ENCODE assay signal across 9 cellular contexts in the genomic region with DNA sequence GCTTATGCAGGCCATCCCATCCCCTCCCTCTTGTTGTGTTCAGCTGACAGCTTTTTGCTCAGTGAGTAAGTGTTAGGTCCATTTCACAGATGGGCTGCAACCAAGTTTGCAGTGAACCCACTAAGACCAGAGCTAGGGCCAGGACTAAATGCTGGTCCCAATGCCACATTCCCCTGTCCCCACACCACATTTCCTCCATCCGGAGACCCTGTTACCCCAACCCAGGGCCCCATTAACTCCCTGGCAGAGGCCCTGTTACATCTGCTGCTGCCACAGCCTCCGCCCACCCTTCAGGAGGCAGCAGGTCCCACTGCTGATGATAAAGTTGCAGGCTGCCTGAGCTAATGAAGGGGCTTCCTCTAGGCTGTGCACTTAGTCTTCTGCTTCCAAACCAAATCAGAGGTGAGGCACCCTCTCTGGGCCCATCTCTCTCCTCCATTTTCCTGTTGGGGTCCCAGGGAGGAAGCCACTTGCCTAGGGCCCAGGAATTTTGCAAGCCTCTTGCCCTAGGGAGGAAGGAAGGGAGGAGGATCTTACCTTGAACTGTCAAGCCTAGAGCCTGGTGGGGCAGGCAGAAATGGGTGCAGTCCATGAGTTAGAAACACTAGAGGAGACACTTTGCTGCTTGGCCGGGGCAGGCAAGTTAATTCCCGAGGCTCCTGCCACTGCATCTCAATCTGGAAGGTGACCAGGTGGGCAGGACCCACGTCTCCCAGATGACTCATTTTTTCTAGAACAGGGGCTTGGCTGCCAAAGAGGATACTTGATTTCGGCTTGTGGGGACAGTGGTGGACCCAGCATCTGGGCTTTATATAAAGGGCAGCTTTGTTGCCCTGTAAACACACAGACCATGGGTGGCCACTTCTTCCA. TPM values are rescaled to one million over a fixed set of nuclear protein-coding genes. Genes with fewer than 3 reads are reported as not detected.
DNase-seq lines count a peak whose midpoint lies in the region; ATAC-seq and TF ChIP-seq lines count a peak whose summit lies in the region.
"Had no signal": no experiment of that assay in that cellular context is flagged by ENCODE, and none has a peak within 500 bp of the region (broad histone marks: within the 10 kb centered on the region; RNA-seq: fewer than 3 reads in every experiment).

No MANE protein-coding gene starts in this region.

- ATAC-seq in activated CD8-positive, alpha-beta T cell treated with anti-CD3 and anti-CD28 coated beads, Interleukin-2, amount 10 ng/mL, durations not matched to agents 7 days and 5 days = no peak
- no peak for ATAC-seq in heart right ventricle

- no peaks in the 10 kb centered on the region for H3K27me3 ChIP-seq in heart right ventricle

- intact Hi-C loops in heart right ventricle (cut with DNase I) = loop anchor here in 6 of 10 donors (5.0 to 10.0 kb wide), 4 partner anchors 108 to 291 kb away; partner anchors contain the start of genes FXYD7 (in 3 of the 6), FXYD1 (in 2 of the 6) and LGI4 (in 2 of the 6)

- no peak for DNase-seq in T-helper 1 cell
- DNase-seq in activated CD8-positive, alpha-beta T cell treated with anti-CD3 and anti-CD28 coated beads, Interleukin-2, amount 10 ng/mL, durations not matched to agents 7 days and 5 days = no peak
- DNase-seq in heart right ventricle = no peak
- DNase-seq in substantia nigra (lab: John Stamatoyannopoulos, UW) = no peak
- DNase-seq in medulla oblongata (ENCODE audit: extremely low spot score) = no peak
- DNase-seq in stimulated activated CD4-positive, alpha-beta T cell treated with anti-CD3 and anti-CD28 coated beads, Interleukin-4, amount 100 ng/mL, for 4 hours = no peak
- DNase-seq in NCI-H2107 treated with DMSO at 0.1 percent for 48 hours (lab: John Stamatoyannopoulos, UW; ENCODE audit: unreplicated experiment) = no peak

- H3K36me3 ChIP-seq in heart right ventricle = peaks cover 0 to 6% (median 2%) of the 10 kb centered on the region in 9 donors

- H3K9me3 ChIP-seq in heart right ventricle = no peaks in the 10 kb centered on the region
- H3K9me3 ChIP-seq: neutrophil had no signal

- peak overlapping the region; percentile 31 for H3K27ac Mint-ChIP-seq in T-helper 1 cell treated with Interleukin-12 subunit alpha and Interleukin-12 subunit beta and Interleukin-4 antibody, amounts not matched to agents 30 μg/mL and 1 μg/mL, for 36 hours
- peak overlapping the region; percentile 65 for H3K27ac Mint-ChIP-seq in activated CD8-positive, alpha-beta T cell treated with anti-CD3 and anti-CD28 coated beads, Interleukin-2, amount 10 ng/mL, durations not matched to agents 7 days and 5 days

- POLR2A ChIA-PET in activated CD8-positive, alpha-beta T cell treated with anti-CD3 and anti-CD28 coated beads, Interleukin-2, amount 10 ng/mL, durations not matched to agents 7 days and 5 days (lab: Charles Lee) = interaction anchor here (0.9 to 1.3 kb wide), 3 partner anchors 9 to 111 kb away, joined by 3 to 4 read pairs (median 4); no protein-coding TSS in a partner anchor

- no peaks in the 10 kb centered on the region for H3K27me3 Mint-ChIP-seq in T-helper 1 cell treated with Interleukin-12 subunit alpha and Interleukin-12 subunit beta and Interleukin-4 antibody, amounts not matched to agents 30 μg/mL and 1 μg/mL, for 36 hours (ENCODE audit: low read depth)
- H3K27me3 Mint-ChIP-seq in activated CD8-positive, alpha-beta T cell treated with anti-CD3 and anti-CD28 coated beads, Interleukin-2, amount 10 ng/mL, durations not matched to agents 7 days and 5 days (ENCODE audit: low read depth) = no peaks in the 10 kb centered on the region

- peaks cover 1% of the 10 kb centered on the region for H3K36me3 Mint-ChIP-seq in T-helper 1 cell treated with Interleukin-12 subunit alpha and Interleukin-12 subunit beta and Interleukin-4 antibody, amounts not matched to agents 30 μg/mL and 1 μg/mL, for 36 hours (ENCODE audit: low read depth)
- peaks cover 26% of the 10 kb centered on the region for H3K36me3 Mint-ChIP-seq in activated CD8-positive, alpha-beta T cell treated with anti-CD3 and anti-CD28 coated beads, Interleukin-2, amount 10 ng/mL, durations not matched to agents 7 days and 5 days (ENCODE audit: low read depth)

- peaks cover 13 to 57% (median 42%) of the 10 kb centered on the region in 9 donors for H3K4me1 ChIP-seq in heart right ventricle

- H3K9me3 Mint-ChIP-seq in T-helper 1 cell treated with Interleukin-12 subunit alpha and Interleukin-12 subunit beta and Interleukin-4 antibody, amounts not matched to agents 30 μg/mL and 1 μg/mL, for 36 hours = no peaks in the 10 kb centered on the region
- H3K9me3 Mint-ChIP-seq in activated CD8-positive, alpha-beta T cell treated with anti-CD3 and anti-CD28 coated beads, Interleukin-2, amount 10 ng/mL, durations not matched to agents 7 days and 5 days (ENCODE audit: insufficient read depth) = no peaks in the 10 kb centered on the region

- no peak overlapping the region for H3K4me3 ChIP-seq in heart right ventricle

- H3K27ac ChIP-seq in heart right ventricle = peak overlapping the region in 7 of 10 donors; percentile 7 to 55 (median 22)
- peak overlapping the region; percentile 33 for H3K27ac ChIP-seq in substantia nigra (ENCODE audit: low read depth, low read length, poor library complexity, severe bottlenecking)
- H3K27ac ChIP-seq: neutrophil had no signal

- peak overlapping the region; percentile 79 for H3K4me3 Mint-ChIP-seq in T-helper 1 cell treated with Interleukin-12 subunit alpha and Interleukin-12 subunit beta and Interleukin-4 antibody, amounts not matched to agents 30 μg/mL and 1 μg/mL, for 36 hours
- H3K4me3 Mint-ChIP-seq in activated CD8-positive, alpha-beta T cell treated with anti-CD3 and anti-CD28 coated beads, Interleukin-2, amount 10 ng/mL, durations not matched to agents 7 days and 5 days = peak overlapping the region; percentile 94

- peaks cover 3% of the 10 kb centered on the region for H3K4me1 Mint-ChIP-seq in T-helper 1 cell treated with Interleukin-12 subunit alpha and Interleukin-12 subunit beta and Interleukin-4 antibody, amounts not matched to agents 30 μg/mL and 1 μg/mL, for 36 hours (ENCODE audit: low read depth)
- H3K4me1 Mint-ChIP-seq in activated CD8-positive, alpha-beta T cell treated with anti-CD3 and anti-CD28 coated beads, Interleukin-2, amount 10 ng/mL, durations not matched to agents 7 days and 5 days (ENCODE audit: low read depth) = peaks cover 26% of the 10 kb centered on the region

- TF ChIP-seq CTCF in heart right ventricle (IDR thresholded peaks at IDR 0.05) = no peak

- CTCF ChIA-PET in activated CD8-positive, alpha-beta T cell treated with anti-CD3 and anti-CD28 coated beads, Interleukin-2, amount 10 ng/mL, durations not matched to agents 7 days and 5 days (lab: Charles Lee) = interaction anchor here (0.9 to 2.0 kb wide), 5 partner anchors 59 to 151 kb away, joined by 3 to 11 read pairs (median 3); no protein-coding TSS in a partner anchor

- 37 to 43% methylated on average over 6 of the region's 6 CpGs for WGBS in heart right ventricle, 2 donors

RNA-seq across cellular contexts. Expression of gene USF2, which starts 3.4 kb away (rescaled TPM):
- 100 to 1,000 TPM; 125 to 138 TPM for total RNA-seq in activated CD8-positive, alpha-beta T cell treated with anti-CD3 and anti-CD28 coated beads, Interleukin-2, amount 10 ng/mL, durations not matched to agents 7 days and 5 days
- 100 to 1,000 TPM; 134 to 185 (median 151) TPM for total RNA-seq in heart right ventricle
- 100 to 1,000 TPM; 125 to 171 TPM for polyA plus RNA-seq in heart right ventricle

RNA-seq across cellular contexts. Expression of gene LSR, which starts 16.6 kb away (rescaled TPM):
- 10 to 100 TPM; 25.5 to 25.9 TPM for total RNA-seq in activated CD8-positive, alpha-beta T cell treated with anti-CD3 and anti-CD28 coated beads, Interleukin-2, amount 10 ng/mL, durations not matched to agents 7 days and 5 days
- 1 to 10 TPM; 3.2 to 8.7 (median 5.2) TPM for total RNA-seq in heart right ventricle
- 10 to 100 TPM; 10.2 to 10.4 TPM for polyA plus RNA-seq in heart right ventricle

RNA-seq across cellular contexts. Expression of gene HAMP, which starts 17.0 kb away (rescaled TPM):
- under 1 TPM; 0.50 to 0.63 TPM for total RNA-seq in activated CD8-positive, alpha-beta T cell treated with anti-CD3 and anti-CD28 coated beads, Interleukin-2, amount 10 ng/mL, durations not matched to agents 7 days and 5 days
- total RNA-seq in heart right ventricle = 1 to 10 TPM in 1 of 10 donors, under 1 TPM in 1, not detected in 8; 0.44 to 3.9 TPM
- polyA plus RNA-seq in heart right ventricle = 10 to 100 TPM in 1 of 2 donors, not detected in 1; 13.7 TPM

RNA-seq across cellular contexts. Expression of gene MAG, which starts 26.6 kb away (rescaled TPM):
- total RNA-seq in activated CD8-positive, alpha-beta T cell treated with anti-CD3 and anti-CD28 coated beads, Interleukin-2, amount 10 ng/mL, durations not matched to agents 7 days and 5 days = under 1 TPM in 1 of 2 experiments, not detected in 1; 0.26 TPM
- under 1 TPM in 1 of 10 donors, not detected in 9; 0.39 TPM for total RNA-seq in heart right ventricle
- polyA plus RNA-seq in heart right ventricle = under 1 TPM in 1 of 2 donors, not detected in 1; 0.04 TPM

RNA-seq across cellular contexts. Expression of gene FAM187B, which starts 36.8 kb away (rescaled TPM):
- total RNA-seq in activated CD8-positive, alpha-beta T cell treated with anti-CD3 and anti-CD28 coated beads, Interleukin-2, amount 10 ng/mL, durations not matched to agents 7 days and 5 days = not detected
- under 1 TPM in 1 of 10 donors, not detected in 9; 0.48 TPM for total RNA-seq in heart right ventricle
- not detected for polyA plus RNA-seq in heart right ventricle
